In genomic region chr17:45430738-45431530, GRCh38 we compare ENCODE assay signal across 1 cellular context.
TF ChIP-seq lines count a peak whose summit lies in the region.

No MANE protein-coding gene starts in this region.

TF ChIP-seq in GM12878, 131 proteins besides CTCF, POLR2A, EP300 and RAD21 (continues in another document):
- TF ChIP-seq, protein P1, sequence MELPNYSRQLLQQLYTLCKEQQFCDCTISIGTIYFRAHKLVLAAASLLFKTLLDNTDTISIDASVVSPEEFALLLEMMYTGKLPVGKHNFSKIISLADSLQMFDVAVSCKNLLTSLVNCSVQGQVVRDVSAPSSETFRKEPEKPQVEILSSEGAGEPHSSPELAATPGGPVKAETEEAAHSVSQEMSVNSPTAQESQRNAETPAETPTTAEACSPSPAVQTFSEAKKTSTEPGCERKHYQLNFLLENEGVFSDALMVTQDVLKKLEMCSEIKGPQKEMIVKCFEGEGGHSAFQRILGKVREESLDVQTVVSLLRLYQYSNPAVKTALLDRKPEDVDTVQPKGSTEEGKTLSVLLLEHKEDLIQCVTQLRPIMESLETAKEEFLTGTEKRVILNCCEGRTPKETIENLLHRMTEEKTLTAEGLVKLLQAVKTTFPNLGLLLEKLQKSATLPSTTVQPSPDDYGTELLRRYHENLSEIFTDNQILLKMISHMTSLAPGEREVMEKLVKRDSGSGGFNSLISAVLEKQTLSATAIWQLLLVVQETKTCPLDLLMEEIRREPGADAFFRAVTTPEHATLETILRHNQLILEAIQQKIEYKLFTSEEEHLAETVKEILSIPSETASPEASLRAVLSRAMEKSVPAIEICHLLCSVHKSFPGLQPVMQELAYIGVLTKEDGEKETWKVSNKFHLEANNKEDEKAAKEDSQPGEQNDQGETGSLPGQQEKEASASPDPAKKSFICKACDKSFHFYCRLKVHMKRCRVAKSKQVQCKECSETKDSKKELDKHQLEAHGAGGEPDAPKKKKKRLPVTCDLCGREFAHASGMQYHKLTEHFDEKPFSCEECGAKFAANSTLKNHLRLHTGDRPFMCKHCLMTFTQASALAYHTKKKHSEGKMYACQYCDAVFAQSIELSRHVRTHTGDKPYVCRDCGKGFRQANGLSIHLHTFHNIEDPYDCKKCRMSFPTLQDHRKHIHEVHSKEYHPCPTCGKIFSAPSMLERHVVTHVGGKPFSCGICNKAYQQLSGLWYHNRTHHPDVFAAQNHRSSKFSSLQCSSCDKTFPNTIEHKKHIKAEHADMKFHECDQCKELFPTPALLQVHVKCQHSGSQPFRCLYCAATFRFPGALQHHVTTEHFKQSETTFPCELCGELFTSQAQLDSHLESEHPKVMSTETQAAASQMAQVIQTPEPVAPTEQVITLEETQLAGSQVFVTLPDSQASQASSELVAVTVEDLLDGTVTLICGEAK (IDR thresholded peaks at IDR 0.05; ENCODE audit: borderline replicate concordance) = no peak; the same call in 1 of the 2 replicates
- TF ChIP-seq, protein P2, sequence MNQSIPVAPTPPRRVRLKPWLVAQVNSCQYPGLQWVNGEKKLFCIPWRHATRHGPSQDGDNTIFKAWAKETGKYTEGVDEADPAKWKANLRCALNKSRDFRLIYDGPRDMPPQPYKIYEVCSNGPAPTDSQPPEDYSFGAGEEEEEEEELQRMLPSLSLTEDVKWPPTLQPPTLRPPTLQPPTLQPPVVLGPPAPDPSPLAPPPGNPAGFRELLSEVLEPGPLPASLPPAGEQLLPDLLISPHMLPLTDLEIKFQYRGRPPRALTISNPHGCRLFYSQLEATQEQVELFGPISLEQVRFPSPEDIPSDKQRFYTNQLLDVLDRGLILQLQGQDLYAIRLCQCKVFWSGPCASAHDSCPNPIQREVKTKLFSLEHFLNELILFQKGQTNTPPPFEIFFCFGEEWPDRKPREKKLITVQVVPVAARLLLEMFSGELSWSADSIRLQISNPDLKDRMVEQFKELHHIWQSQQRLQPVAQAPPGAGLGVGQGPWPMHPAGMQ (IDR thresholded peaks at IDR 0.05; ENCODE audit: borderline replicate concordance) = no peak
- TF ChIP-seq ESRRA (IDR thresholded peaks at IDR 0.05; ENCODE audit: low read length) = no peak
- no peak for TF ChIP-seq POU2F2 (IDR thresholded peaks at IDR 0.05; ENCODE audit: borderline replicate concordance, low read depth, low read length)
- no peak for TF ChIP-seq E4F1 (IDR thresholded peaks at IDR 0.05; ENCODE audit: borderline replicate concordance, partially characterized antibody)
- TF ChIP-seq PRDM15 (CRISPR knock-in tag; IDR thresholded peaks at IDR 0.05) = no peak
- no peak for TF ChIP-seq ZNF622 (IDR thresholded peaks at IDR 0.05)
- TF ChIP-seq, protein P3, sequence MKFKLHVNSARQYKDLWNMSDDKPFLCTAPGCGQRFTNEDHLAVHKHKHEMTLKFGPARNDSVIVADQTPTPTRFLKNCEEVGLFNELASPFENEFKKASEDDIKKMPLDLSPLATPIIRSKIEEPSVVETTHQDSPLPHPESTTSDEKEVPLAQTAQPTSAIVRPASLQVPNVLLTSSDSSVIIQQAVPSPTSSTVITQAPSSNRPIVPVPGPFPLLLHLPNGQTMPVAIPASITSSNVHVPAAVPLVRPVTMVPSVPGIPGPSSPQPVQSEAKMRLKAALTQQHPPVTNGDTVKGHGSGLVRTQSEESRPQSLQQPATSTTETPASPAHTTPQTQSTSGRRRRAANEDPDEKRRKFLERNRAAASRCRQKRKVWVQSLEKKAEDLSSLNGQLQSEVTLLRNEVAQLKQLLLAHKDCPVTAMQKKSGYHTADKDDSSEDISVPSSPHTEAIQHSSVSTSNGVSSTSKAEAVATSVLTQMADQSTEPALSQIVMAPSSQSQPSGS (IDR thresholded peaks at IDR 0.05; ENCODE audit: low read length) = no peak
- peak; percentile 14; the same call in 1 of the 2 replicates for TF ChIP-seq DPF2 (IDR thresholded peaks at IDR 0.05)
- TF ChIP-seq CHD4 (IDR thresholded peaks at IDR 0.05) = no peak
- no peak for TF ChIP-seq ZNF384 (IDR thresholded peaks at IDR 0.05; ENCODE audit: borderline replicate concordance, low read depth, low read length)
- peak; percentile 26 for TF ChIP-seq IKZF1 (conservative IDR thresholded peaks at IDR 0.05)
- no peak for TF ChIP-seq STAT3 (IDR thresholded peaks at IDR 0.05; ENCODE audit: low read depth, low read length)
- TF ChIP-seq NBN (IDR thresholded peaks at IDR 0.05) = no peak
- TF ChIP-seq, protein P4, sequence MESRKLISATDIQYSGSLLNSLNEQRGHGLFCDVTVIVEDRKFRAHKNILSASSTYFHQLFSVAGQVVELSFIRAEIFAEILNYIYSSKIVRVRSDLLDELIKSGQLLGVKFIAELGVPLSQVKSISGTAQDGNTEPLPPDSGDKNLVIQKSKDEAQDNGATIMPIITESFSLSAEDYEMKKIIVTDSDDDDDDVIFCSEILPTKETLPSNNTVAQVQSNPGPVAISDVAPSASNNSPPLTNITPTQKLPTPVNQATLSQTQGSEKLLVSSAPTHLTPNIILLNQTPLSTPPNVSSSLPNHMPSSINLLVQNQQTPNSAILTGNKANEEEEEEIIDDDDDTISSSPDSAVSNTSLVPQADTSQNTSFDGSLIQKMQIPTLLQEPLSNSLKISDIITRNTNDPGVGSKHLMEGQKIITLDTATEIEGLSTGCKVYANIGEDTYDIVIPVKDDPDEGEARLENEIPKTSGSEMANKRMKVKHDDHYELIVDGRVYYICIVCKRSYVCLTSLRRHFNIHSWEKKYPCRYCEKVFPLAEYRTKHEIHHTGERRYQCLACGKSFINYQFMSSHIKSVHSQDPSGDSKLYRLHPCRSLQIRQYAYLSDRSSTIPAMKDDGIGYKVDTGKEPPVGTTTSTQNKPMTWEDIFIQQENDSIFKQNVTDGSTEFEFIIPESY (IDR thresholded peaks at IDR 0.05) = no peak
- no peak for TF ChIP-seq MYC (IDR thresholded peaks at IDR 0.05; ENCODE audit: insufficient read depth, insufficient read length, insufficient replicate concordance, low read length, severe bottlenecking)
- TF ChIP-seq LARP7 (IDR thresholded peaks at IDR 0.05) = no peak
- TF ChIP-seq SMARCA5 (IDR thresholded peaks at IDR 0.05) = peak; percentile 36; the same call in 1 of the 2 replicates
- TF ChIP-seq GABPA (IDR thresholded peaks at IDR 0.05; ENCODE audit: low read depth) = no peak
- TF ChIP-seq, protein P5, sequence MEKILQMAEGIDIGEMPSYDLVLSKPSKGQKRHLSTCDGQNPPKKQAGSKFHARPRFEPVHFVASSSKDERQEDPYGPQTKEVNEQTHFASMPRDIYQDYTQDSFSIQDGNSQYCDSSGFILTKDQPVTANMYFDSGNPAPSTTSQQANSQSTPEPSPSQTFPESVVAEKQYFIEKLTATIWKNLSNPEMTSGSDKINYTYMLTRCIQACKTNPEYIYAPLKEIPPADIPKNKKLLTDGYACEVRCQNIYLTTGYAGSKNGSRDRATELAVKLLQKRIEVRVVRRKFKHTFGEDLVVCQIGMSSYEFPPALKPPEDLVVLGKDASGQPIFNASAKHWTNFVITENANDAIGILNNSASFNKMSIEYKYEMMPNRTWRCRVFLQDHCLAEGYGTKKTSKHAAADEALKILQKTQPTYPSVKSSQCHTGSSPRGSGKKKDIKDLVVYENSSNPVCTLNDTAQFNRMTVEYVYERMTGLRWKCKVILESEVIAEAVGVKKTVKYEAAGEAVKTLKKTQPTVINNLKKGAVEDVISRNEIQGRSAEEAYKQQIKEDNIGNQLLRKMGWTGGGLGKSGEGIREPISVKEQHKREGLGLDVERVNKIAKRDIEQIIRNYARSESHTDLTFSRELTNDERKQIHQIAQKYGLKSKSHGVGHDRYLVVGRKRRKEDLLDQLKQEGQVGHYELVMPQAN (conservative IDR thresholded peaks at IDR 0.05) = no peak
- TF ChIP-seq, protein P6, sequence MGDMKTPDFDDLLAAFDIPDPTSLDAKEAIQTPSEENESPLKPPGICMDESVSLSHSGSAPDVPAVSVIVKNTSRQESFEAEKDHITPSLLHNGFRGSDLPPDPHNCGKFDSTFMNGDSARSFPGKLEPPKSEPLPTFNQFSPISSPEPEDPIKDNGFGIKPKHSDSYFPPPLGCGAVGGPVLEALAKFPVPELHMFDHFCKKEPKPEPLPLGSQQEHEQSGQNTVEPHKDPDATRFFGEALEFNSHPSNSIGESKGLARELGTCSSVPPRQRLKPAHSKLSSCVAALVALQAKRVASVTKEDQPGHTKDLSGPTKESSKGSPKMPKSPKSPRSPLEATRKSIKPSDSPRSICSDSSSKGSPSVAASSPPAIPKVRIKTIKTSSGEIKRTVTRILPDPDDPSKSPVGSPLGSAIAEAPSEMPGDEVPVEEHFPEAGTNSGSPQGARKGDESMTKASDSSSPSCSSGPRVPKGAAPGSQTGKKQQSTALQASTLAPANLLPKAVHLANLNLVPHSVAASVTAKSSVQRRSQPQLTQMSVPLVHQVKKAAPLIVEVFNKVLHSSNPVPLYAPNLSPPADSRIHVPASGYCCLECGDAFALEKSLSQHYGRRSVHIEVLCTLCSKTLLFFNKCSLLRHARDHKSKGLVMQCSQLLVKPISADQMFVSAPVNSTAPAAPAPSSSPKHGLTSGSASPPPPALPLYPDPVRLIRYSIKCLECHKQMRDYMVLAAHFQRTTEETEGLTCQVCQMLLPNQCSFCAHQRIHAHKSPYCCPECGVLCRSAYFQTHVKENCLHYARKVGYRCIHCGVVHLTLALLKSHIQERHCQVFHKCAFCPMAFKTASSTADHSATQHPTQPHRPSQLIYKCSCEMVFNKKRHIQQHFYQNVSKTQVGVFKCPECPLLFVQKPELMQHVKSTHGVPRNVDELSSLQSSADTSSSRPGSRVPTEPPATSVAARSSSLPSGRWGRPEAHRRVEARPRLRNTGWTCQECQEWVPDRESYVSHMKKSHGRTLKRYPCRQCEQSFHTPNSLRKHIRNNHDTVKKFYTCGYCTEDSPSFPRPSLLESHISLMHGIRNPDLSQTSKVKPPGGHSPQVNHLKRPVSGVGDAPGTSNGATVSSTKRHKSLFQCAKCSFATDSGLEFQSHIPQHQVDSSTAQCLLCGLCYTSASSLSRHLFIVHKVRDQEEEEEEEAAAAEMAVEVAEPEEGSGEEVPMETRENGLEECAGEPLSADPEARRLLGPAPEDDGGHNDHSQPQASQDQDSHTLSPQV (IDR thresholded peaks at IDR 0.05) = no peak
- TF ChIP-seq KLF5 (IDR thresholded peaks at IDR 0.05; ENCODE audit: partially characterized antibody) = no peak
- TF ChIP-seq, protein P7, sequence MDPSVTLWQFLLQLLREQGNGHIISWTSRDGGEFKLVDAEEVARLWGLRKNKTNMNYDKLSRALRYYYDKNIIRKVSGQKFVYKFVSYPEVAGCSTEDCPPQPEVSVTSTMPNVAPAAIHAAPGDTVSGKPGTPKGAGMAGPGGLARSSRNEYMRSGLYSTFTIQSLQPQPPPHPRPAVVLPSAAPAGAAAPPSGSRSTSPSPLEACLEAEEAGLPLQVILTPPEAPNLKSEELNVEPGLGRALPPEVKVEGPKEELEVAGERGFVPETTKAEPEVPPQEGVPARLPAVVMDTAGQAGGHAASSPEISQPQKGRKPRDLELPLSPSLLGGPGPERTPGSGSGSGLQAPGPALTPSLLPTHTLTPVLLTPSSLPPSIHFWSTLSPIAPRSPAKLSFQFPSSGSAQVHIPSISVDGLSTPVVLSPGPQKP (IDR thresholded peaks at IDR 0.05; ENCODE audit: low read depth, low read length) = peak; percentile 8; the same call in 1 of the 2 replicates
- TF ChIP-seq TAF1 (IDR thresholded peaks at IDR 0.05; ENCODE audit: borderline replicate concordance, low read depth, low read length) = no peak
- no peak for TF ChIP-seq JUND (IDR thresholded peaks at IDR 0.05; ENCODE audit: low read depth, low read length)
- TF ChIP-seq, protein P8, sequence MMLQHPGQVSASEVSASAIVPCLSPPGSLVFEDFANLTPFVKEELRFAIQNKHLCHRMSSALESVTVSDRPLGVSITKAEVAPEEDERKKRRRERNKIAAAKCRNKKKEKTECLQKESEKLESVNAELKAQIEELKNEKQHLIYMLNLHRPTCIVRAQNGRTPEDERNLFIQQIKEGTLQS (IDR thresholded peaks at IDR 0.05; ENCODE audit: borderline replicate concordance, extremely low read depth, low read depth, low read length) = no peak
- no peak for TF ChIP-seq WRNIP1 (IDR thresholded peaks at IDR 0.05; ENCODE audit: borderline replicate concordance, low read depth, low read length)
- TF ChIP-seq HCFC1 (IDR thresholded peaks at IDR 0.05; ENCODE audit: low read length) = no peak
